In the genomic region with DNA sequence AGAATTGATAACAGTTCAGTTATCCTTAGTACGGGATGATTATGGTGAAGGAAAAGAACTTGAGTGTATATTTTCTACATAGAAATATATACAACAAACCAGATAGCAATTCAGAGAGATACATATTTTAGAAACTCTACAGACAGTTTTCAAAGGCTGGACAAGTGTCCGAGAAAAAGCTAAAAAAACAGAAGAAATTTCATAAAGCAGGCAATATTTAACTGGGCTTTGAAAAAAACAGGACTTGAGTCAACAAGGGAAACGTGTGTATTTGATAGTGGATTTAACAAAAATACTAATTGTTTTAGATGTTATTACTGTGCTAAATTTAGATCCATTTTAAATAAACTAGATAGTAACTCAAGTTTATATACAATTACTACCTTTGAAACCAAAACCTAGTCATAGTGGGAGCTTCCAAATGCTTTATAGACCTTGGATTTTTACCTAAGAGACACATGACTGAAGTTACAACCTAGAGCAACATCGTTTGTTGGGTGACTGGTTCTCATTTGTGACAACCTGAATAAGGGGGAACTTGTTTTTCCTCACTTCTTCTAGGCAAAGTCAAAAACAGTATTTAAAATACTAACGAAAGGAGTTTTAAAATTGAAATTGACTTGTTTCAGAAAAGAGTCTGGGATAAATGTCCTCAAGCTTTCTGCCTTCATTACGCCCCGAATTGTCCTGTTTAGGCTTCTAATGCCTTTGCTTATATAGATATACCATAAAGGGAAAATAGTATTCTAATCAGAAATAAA, we compare ENCODE assay signal across 8 cellular contexts.
DNase-seq lines count a peak whose midpoint lies in the region; ATAC-seq and TF ChIP-seq lines count a peak whose summit lies in the region.

No MANE protein-coding gene starts in this region.

- H3K4me1 ChIP-seq in fibroblast of lung (ENCODE audit: control insufficient read depth, extremely low read depth, insufficient read depth, low read length) (no peaks in the 10 kb centered on the region), sigmoid colon (peaks cover 0 to 22% (median 11%) of the 10 kb centered on the region in 4 donors), mucosa of descending colon (ENCODE audit: low read depth) (peaks cover 9% of the 10 kb centered on the region)

- H3K9me3 ChIP-seq in fibroblast of lung (ENCODE audit: control insufficient read depth, insufficient read depth, low read depth, low read length) = no peaks in the 10 kb centered on the region
- H3K9me3 ChIP-seq in sigmoid colon = no peaks in the 10 kb centered on the region
- H3K9me3 ChIP-seq in mucosa of descending colon = no peaks in the 10 kb centered on the region

- TF ChIP-seq POLR2A in sigmoid colon (IDR thresholded peaks at IDR 0.05) = no peak

- no peaks in the 10 kb centered on the region for H3K27me3 ChIP-seq in GM06990 (replicated peaks; ENCODE audit: control insufficient read depth, insufficient read depth, low read length)
- H3K27me3 ChIP-seq in fibroblast of lung (ENCODE audit: control insufficient read depth, insufficient read depth, low read length) = no peaks in the 10 kb centered on the region
- H3K27me3 ChIP-seq in sigmoid colon = no peaks in the 10 kb centered on the region

- no peaks in the 10 kb centered on the region for H3K36me3 ChIP-seq in GM06990 (ENCODE audit: control insufficient read depth, insufficient read depth, low read length)
- H3K36me3 ChIP-seq in fibroblast of lung (ENCODE audit: control insufficient read depth, insufficient read depth, low read length) = no peaks in the 10 kb centered on the region
- H3K36me3 ChIP-seq in sigmoid colon = no peaks in the 10 kb centered on the region
- H3K36me3 ChIP-seq in mucosa of descending colon (ENCODE audit: low read depth) = no peaks in the 10 kb centered on the region

- peak overlapping the region; percentile 90 for H3K27ac ChIP-seq in fibroblast of lung (ENCODE audit: insufficient read depth, low read length)
- H3K27ac ChIP-seq in sigmoid colon = peak overlapping the region; percentile 87 to 95 (median 92)

- no peak for TF ChIP-seq EP300 in sigmoid colon (IDR thresholded peaks at IDR 0.05)

- peak overlapping the region; percentile 38 for H2AFZ ChIP-seq in fibroblast of lung (ENCODE audit: low read length)

- TF ChIP-seq CTCF in GM06990 (IDR thresholded peaks at IDR 0.05; ENCODE audit: insufficient read depth, low read length, poor library complexity, severe bottlenecking) (no peak), fibroblast of lung (conservative IDR thresholded peaks at IDR 0.05 in 1 of 2, IDR thresholded peaks at IDR 0.05 in 1 of 2; ENCODE audit: low read depth in 1 of 2, low read length in 2 of 2) (no peak), sigmoid colon (IDR thresholded peaks at IDR 0.05) (no peak), mucosa of descending colon (IDR thresholded peaks at IDR 0.05) (no peak)

- peak overlapping the region; percentile 69 for H3K4me3 ChIP-seq in GM06990 (replicated peaks; ENCODE audit: low read depth, low read length)
- H3K4me3 ChIP-seq in fibroblast of lung (replicated peaks in 1 of 4; ENCODE audit: control extremely low read depth in 1 of 4, insufficient read depth in 1 of 4, low read depth in 3 of 4, low read length in 4 of 4) = peak overlapping the region; percentile 42 to 77 (median 61)
- peak overlapping the region; percentile 30 to 55 (median 52) for H3K4me3 ChIP-seq in sigmoid colon
- no peak overlapping the region for H3K4me3 ChIP-seq in mucosa of descending colon

- H4K20me1 ChIP-seq in fibroblast of lung (ENCODE audit: control insufficient read depth, extremely low read depth, insufficient read depth, low read length) = no peaks in the 10 kb centered on the region

- peak overlapping the region; percentile 39 for H3K9ac ChIP-seq in fibroblast of lung (ENCODE audit: insufficient read depth, low read length)

- DNase-seq in GM06990 (ENCODE audit: extremely low read depth, insufficient read length) = no peak
- peak; percentile 44 for DNase-seq in NCI-H748 treated with DMSO at 0.1 percent for 48 hours (lab: John Stamatoyannopoulos, UW)
- peak in 1 of 2 donors; percentile 14 for DNase-seq in fibroblast of lung (ENCODE audit: low read depth in 2 of 2)
- DNase-seq in sigmoid colon = no peak
- no peak for DNase-seq in NCI-H2227 treated with DMSO at 0.1 percent for 48 hours (lab: John Stamatoyannopoulos, UW)
- DNase-seq in NCI-H1105 (lab: John Stamatoyannopoulos, UW) = no peak
- DNase-seq in DMS153 (lab: John Stamatoyannopoulos, UW) = no peak
- DNase-seq in mucosa of descending colon = no peak

- ATAC-seq in mucosa of descending colon = no peak

- 32 to 42% methylated on average over 7 of the region's 7 CpGs for WGBS in sigmoid colon, 2 donors

- no peaks in the 10 kb centered on the region for H3K79me2 ChIP-seq in fibroblast of lung (ENCODE audit: control insufficient read depth, insufficient read depth, low read length)

- intact Hi-C loops in sigmoid colon (cut with DNase I) (loop anchor here (2.0 to 10.0 kb wide), 7 partner anchors 346 to 1854 kb away; a partner anchor contains a TSS), mucosa of descending colon (cut with DNase I, micrococcal nuclease) (loop anchor here in 1 of 2 donors (10.0 kb wide), 1 partner anchor 916 kb away; a partner anchor contains a TSS)

- H3K4me2 ChIP-seq in fibroblast of lung (ENCODE audit: extremely low read depth, insufficient read depth, low read length) = peak overlapping the region; percentile 84
